ENCODE assay signal across 1 cellular context in genomic region chr9:97987490-97987889, GRCh38.
TF ChIP-seq lines count a peak whose summit lies in the region.

No MANE protein-coding gene starts in this region.

TF ChIP-seq in GM23338, 12 proteins besides CTCF, POLR2A, EP300 and RAD21:
- TF ChIP-seq EZH2phosphoT487 (IDR thresholded peaks at IDR 0.05; ENCODE audit: unreplicated experiment): no peak
- no peak for TF ChIP-seq REST (IDR thresholded peaks at IDR 0.05; ENCODE audit: unreplicated experiment)
- no peak for TF ChIP-seq JUNB (IDR thresholded peaks at IDR 0.05; ENCODE audit: unreplicated experiment)
- TF ChIP-seq ZNF114 (CRISPR knock-in tag; IDR thresholded peaks at IDR 0.05): no peak
- TF ChIP-seq ZNF462 (CRISPR knock-in tag; IDR thresholded peaks at IDR 0.05): no peak
- no peak for TF ChIP-seq ETS1 (IDR thresholded peaks at IDR 0.05)
- no peak for TF ChIP-seq EZH2 (IDR thresholded peaks at IDR 0.05; ENCODE audit: low read depth, unreplicated experiment)
- no peak for TF ChIP-seq STAT1 (IDR thresholded peaks at IDR 0.05; ENCODE audit: unreplicated experiment)
